In the genomic region with DNA sequence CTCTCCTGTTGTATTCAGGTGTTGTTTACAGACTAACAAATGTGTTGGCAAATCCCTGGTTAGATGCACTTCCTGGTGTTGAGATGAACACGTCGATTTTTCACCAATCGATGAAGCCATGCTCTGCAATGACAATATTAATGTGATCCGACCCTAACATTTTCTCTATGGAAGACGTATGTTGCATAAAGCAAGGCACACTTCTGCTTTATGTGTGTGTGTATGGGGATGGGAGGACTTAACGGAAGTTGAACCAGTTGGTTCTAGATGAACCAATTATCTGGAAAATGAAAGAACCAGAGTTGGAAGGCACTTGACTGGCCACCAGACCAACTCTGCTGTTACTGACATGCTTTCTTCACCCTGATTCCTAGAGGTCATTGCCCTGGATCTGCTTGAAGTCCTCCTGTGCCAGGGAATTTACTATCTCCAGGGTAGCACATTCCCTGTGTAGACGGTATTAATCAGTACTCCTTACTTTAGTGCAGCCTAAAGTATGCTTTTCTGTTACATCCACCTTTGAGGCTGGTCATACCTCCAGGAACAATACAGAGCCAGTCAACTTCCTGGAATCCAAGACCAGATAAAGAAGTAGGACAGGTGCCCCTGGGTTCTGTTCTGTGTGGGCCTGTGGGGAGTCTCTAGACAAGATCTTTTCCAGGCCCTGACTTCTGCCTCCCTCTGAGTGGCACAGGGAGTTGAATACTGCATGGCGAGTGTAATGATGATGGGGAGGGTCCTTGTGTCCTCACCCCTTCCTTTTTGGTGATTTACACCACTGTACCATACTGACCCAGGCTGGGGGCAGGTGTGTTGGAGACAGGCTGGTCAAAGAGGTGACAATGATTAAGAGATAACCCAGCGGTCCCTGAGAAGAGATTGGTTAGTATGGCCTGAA, we compare ENCODE assay signal across 14 cellular contexts. TPM values are rescaled to one million over a fixed set of nuclear protein-coding genes. Genes with fewer than 3 reads are reported as not detected.
A peak's percentile ranks its signal among the peaks of the same experiment; 100 is the strongest.
DNase-seq lines count a peak whose midpoint lies in the region; ATAC-seq and TF ChIP-seq lines count a peak whose summit lies in the region.
"Had no signal": no experiment of that assay in that cellular context is flagged by ENCODE, and none has a peak within 500 bp of the region (broad histone marks: within the 10 kb centered on the region; RNA-seq: fewer than 3 reads in every experiment).

No MANE protein-coding gene starts in this region.

- no peaks in the 10 kb centered on the region for H3K9me3 ChIP-seq in OCI-LY7 (ENCODE audit: low read length)
- H3K9me3 ChIP-seq: SJCRH30, uterus had no signal

- no peak overlapping the region for H2AFZ ChIP-seq in OCI-LY7 (ENCODE audit: low read length)

- peak overlapping the region; percentile 80 for H3K27ac ChIP-seq in OCI-LY7 (ENCODE audit: low read depth, low read length, poor library complexity, severe bottlenecking)

- DNase-seq in activated naive CD4-positive, alpha-beta T cell treated with anti-CD3 and anti-CD28 coated beads, Interleukin-2, amount 10 ng/mL, durations not matched to agents 7 days and 5 days = no peak
- DNase-seq in activated naive CD4-positive, alpha-beta T cell treated with anti-CD3 and anti-CD28 coated beads, Interleukin-2, amount 50 U/mL, for 16 hours = no peak
- DNase-seq in OCI-LY7 (ENCODE audit: low spot score) = no peak
- DNase-seq in chondrocyte (ENCODE audit: low spot score) = no peak
- DNase-seq in stimulated activated naive B cell treated with anti-CD40 and anti-IgM and Interleukin-4, amounts not matched to agents 10 μg/mL and 1 μg/mL and 100 μg/mL, for 72 hours = no peak
- DNase-seq in COLO668 (lab: John Stamatoyannopoulos, UW; ENCODE audit: unreplicated experiment) = no peak
- no peak for DNase-seq in SW480 (ENCODE audit: low spot score)
- DNase-seq: activated CD4-positive, CD25-positive, alpha-beta regulatory T cell; activated effector memory CD4-positive, alpha-beta T cell treated with Interleukin-2 at 50 U/mL for 16 hours; NCI-H1930; uterus had no signal

- TF ChIP-seq CTCF in OCI-LY7 (conservative IDR thresholded peaks at IDR 0.05; ENCODE audit: low read length) (no peak), chondrocyte (IDR thresholded peaks at IDR 0.05) (no peak)

- intact Hi-C loops in OCI-LY7 (cut with micrococcal nuclease; ENCODE audit: unreplicated experiment) = no loop called here

- no peaks in the 10 kb centered on the region for H4K20me1 ChIP-seq in OCI-LY7 (ENCODE audit: insufficient read depth, low read length)

- peak overlapping the region; percentile 63 for H3K4me2 ChIP-seq in OCI-LY7 (ENCODE audit: low read length)

- no peaks in the 10 kb centered on the region for H3K27me3 Mint-ChIP-seq in activated naive CD4-positive, alpha-beta T cell treated with anti-CD3 and anti-CD28 coated beads, Interleukin-2, amount 10 ng/mL, durations not matched to agents 7 days and 5 days
- H3K27me3 Mint-ChIP-seq in chondrocyte (ENCODE audit: low read depth) = no peaks in the 10 kb centered on the region
- H3K27me3 Mint-ChIP-seq in stimulated activated naive B cell treated with anti-CD40 and anti-IgM and Interleukin-4, amounts not matched to agents 10 μg/mL and 1 μg/mL and 100 μg/mL, for 72 hours = no peaks in the 10 kb centered on the region

- H3K9me2 ChIP-seq in OCI-LY7 (ENCODE audit: insufficient read depth, low read length) = no peaks in the 10 kb centered on the region

- H3K4me1 Mint-ChIP-seq in activated naive CD4-positive, alpha-beta T cell treated with anti-CD3 and anti-CD28 coated beads, Interleukin-2, amount 10 ng/mL, durations not matched to agents 7 days and 5 days = peaks cover 74% of the 10 kb centered on the region
- peaks cover 37% of the 10 kb centered on the region for H3K4me1 Mint-ChIP-seq in chondrocyte (ENCODE audit: low read depth)
- peaks cover 51 to 76% of the 10 kb centered on the region in 2 donors for H3K4me1 Mint-ChIP-seq in stimulated activated naive B cell treated with anti-CD40 and anti-IgM and Interleukin-4, amounts not matched to agents 10 μg/mL and 1 μg/mL and 100 μg/mL, for 72 hours

- no peaks in the 10 kb centered on the region for H3K9me3 Mint-ChIP-seq in activated naive CD4-positive, alpha-beta T cell treated with anti-CD3 and anti-CD28 coated beads, Interleukin-2, amount 10 ng/mL, durations not matched to agents 7 days and 5 days
- H3K9me3 Mint-ChIP-seq in chondrocyte (ENCODE audit: low read depth) = no peaks in the 10 kb centered on the region
- no peaks in the 10 kb centered on the region for H3K9me3 Mint-ChIP-seq in stimulated activated naive B cell treated with anti-CD40 and anti-IgM and Interleukin-4, amounts not matched to agents 10 μg/mL and 1 μg/mL and 100 μg/mL, for 72 hours

- CTCF ChIA-PET in activated naive CD4-positive, alpha-beta T cell treated with anti-CD3 and anti-CD28 coated beads, Interleukin-2, amount 10 ng/mL, durations not matched to agents 7 days and 5 days (lab: Charles Lee) = interaction anchor here (2.5 to 17.5 kb wide), 4 partner anchors 73 to 131 kb away, joined by 15 to 557 read pairs (median 18); partner anchors contain the start of genes ADCY4, CIDEB and RIPK3
- CTCF ChIA-PET in OCI-LY7 (lab: Charles Lee; ENCODE audit: unreplicated experiment) = interaction anchor here (2.2 kb wide), 1 partner anchor 105 kb away, joined by 16 read pairs; no protein-coding TSS in a partner anchor

- BruUV-seq in OCI-LY7 (replicated peaks; lab: Mats Ljungman, UMichigan) = no TSS peak

- H3K4me3 ChIP-seq in OCI-LY7 (ENCODE audit: low read depth, low read length, poor library complexity, severe bottlenecking) = no peak overlapping the region
- H3K4me3 ChIP-seq: SJCRH30, uterus had no signal

- peaks cover 71% of the 10 kb centered on the region for H3K36me3 Mint-ChIP-seq in activated naive CD4-positive, alpha-beta T cell treated with anti-CD3 and anti-CD28 coated beads, Interleukin-2, amount 10 ng/mL, durations not matched to agents 7 days and 5 days
- H3K36me3 Mint-ChIP-seq in chondrocyte (ENCODE audit: low read depth) = peaks cover 13% of the 10 kb centered on the region
- peaks cover 41 to 77% of the 10 kb centered on the region in 2 donors for H3K36me3 Mint-ChIP-seq in stimulated activated naive B cell treated with anti-CD40 and anti-IgM and Interleukin-4, amounts not matched to agents 10 μg/mL and 1 μg/mL and 100 μg/mL, for 72 hours

- POLR2A ChIA-PET in OCI-LY7 (lab: Charles Lee) = interaction anchor here (0.6 to 1.5 kb wide), 3 partner anchors 9 to 93 kb away, joined by 3 to 4 read pairs (median 4); partner anchors contain the start of genes CBLN3 and KHNYN

- H3K4me3 Mint-ChIP-seq in activated naive CD4-positive, alpha-beta T cell treated with anti-CD3 and anti-CD28 coated beads, Interleukin-2, amount 10 ng/mL, durations not matched to agents 7 days and 5 days = no peak overlapping the region
- H3K4me3 Mint-ChIP-seq in chondrocyte (ENCODE audit: unreplicated experiment) = no peak overlapping the region
- H3K4me3 Mint-ChIP-seq in stimulated activated naive B cell treated with anti-CD40 and anti-IgM and Interleukin-4, amounts not matched to agents 10 μg/mL and 1 μg/mL and 100 μg/mL, for 72 hours = no peak overlapping the region

- H3K4me1 ChIP-seq in OCI-LY7 (ENCODE audit: insufficient read depth, low read length, poor library complexity, severe bottlenecking) = peaks cover 48% of the 10 kb centered on the region

- H3K27ac Mint-ChIP-seq in activated naive CD4-positive, alpha-beta T cell treated with anti-CD3 and anti-CD28 coated beads, Interleukin-2, amount 10 ng/mL, durations not matched to agents 7 days and 5 days = peak overlapping the region; percentile 69
- H3K27ac Mint-ChIP-seq in chondrocyte (ENCODE audit: unreplicated experiment) = peak overlapping the region; percentile 52
- peak overlapping the region; percentile 54 for H3K27ac Mint-ChIP-seq in stimulated activated naive B cell treated with anti-CD40 and anti-IgM and Interleukin-4, amounts not matched to agents 10 μg/mL and 1 μg/mL and 100 μg/mL, for 72 hours

- ATAC-seq in stimulated activated naive B cell treated with anti-CD40 and anti-IgM and Interleukin-4, amounts not matched to agents 10 μg/mL and 1 μg/mL and 100 μg/mL, for 72 hours (replicated peaks) = no peak
- ATAC-seq in HG02623 (IDR thresholded peaks at IDR 0.05; ENCODE audit: unreplicated experiment) = no peak
- ATAC-seq: esophagus mucosa had no signal

- H3K79me2 ChIP-seq in OCI-LY7 (ENCODE audit: insufficient read depth, low read depth, low read length) = peaks cover 18% of the 10 kb centered on the region; the same call in 1 of the 2 replicates

- peaks cover 57% of the 10 kb centered on the region for H3K36me3 ChIP-seq in OCI-LY7 (ENCODE audit: insufficient read depth, low read length)
- H3K36me3 ChIP-seq: uterus had no signal

RNA-seq across cellular contexts. Expression of gene SDR39U1, which starts 4.1 kb away (rescaled TPM):
- 51.4 and 54.0 TPM in 2 replicates for total RNA-seq in OCI-LY7 (2014; rRNA removed; shearing (Covaris generic))
- 101 and 103 TPM in 2 replicates for total RNA-seq in OCI-LY7 (2022)
- 34.6 to 52.9 TPM (median 35.3 TPM) in 3 replicates for total RNA-seq in chondrocyte

RNA-seq across cellular contexts. Expression of gene KHNYN, which starts 8.7 kb away (rescaled TPM):
- total RNA-seq in OCI-LY7 (2014; rRNA removed; shearing (Covaris generic)) = 50.8 and 56.1 TPM in 2 replicates
- total RNA-seq in OCI-LY7 (2022) (57.5 and 66.4 TPM in 2 replicates), chondrocyte (44.4 to 53.8 TPM (median 53.7 TPM) in 3 replicates)

RNA-seq across cellular contexts. Expression of gene CBLN3, which starts 9.0 kb away (rescaled TPM):
- 1.2 and 2.0 TPM in 2 replicates for total RNA-seq in OCI-LY7 (2014; rRNA removed; shearing (Covaris generic))
- total RNA-seq in OCI-LY7 (2022) (6.7 and 7.9 TPM in 2 replicates), chondrocyte (5.2 to 6.1 TPM (median 5.5 TPM) in 3 replicates)

RNA-seq across cellular contexts. Expression of gene NYNRIN, which starts 39.6 kb away (rescaled TPM):
- 0.13 TPM in 2 replicates for total RNA-seq in OCI-LY7 (2014; rRNA removed; shearing (Covaris generic))
- not detected in 2 replicates for total RNA-seq in OCI-LY7 (2022)
- total RNA-seq in chondrocyte = 20.0 to 32.1 TPM (median 21.0 TPM) in 3 replicates
